In the genomic region with DNA sequence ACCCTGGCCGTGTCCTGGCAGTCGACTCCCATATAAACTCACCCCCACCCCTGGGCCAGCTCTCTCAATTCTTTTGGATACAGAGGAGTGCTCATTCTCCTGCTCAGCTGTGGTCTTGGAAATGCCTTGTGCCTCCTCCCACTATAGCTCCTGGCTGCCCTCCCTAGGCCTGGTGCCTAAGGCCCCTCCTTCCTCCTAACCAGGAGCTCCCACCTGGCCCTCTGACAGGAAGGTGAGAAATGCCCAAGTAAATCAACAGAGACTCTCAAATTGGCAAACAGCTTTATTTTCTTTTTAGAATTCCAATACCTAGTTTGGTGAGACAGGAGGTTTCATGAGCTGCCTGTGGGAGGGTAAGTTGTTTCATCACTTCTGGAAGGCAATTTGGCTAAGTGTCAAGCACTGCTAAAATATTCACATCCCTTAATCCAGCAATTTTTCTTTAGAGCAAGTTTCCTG, we compare ENCODE assay signal across 16 cellular contexts.
A peak's percentile ranks its signal among the peaks of the same experiment; 100 is the strongest.
DNase-seq lines count a peak whose midpoint lies in the region; ATAC-seq and TF ChIP-seq lines count a peak whose summit lies in the region.
"Had no signal": no experiment of that assay in that cellular context is flagged by ENCODE, and none has a peak within 500 bp of the region (broad histone marks: within the 10 kb centered on the region; RNA-seq: fewer than 3 reads in every experiment).

No MANE protein-coding gene starts in this region.

- TF ChIP-seq CTCF in WERI-Rb-1 (IDR thresholded peaks at IDR 0.05; ENCODE audit: low read depth, low read length): no peak
- peak in 2 of 4 experiments; percentile 12 to 16 for TF ChIP-seq CTCF in gastroesophageal sphincter (IDR thresholded peaks at IDR 0.05)

- H3K36me3 Mint-ChIP-seq in activated CD4-positive, alpha-beta memory T cell treated with anti-CD3 and anti-CD28 coated beads for 36 hours: no peaks in the 10 kb centered on the region

- peaks cover 0 to 55% (median 4%) of the 10 kb centered on the region in 3 donors for H3K4me1 ChIP-seq in gastroesophageal sphincter
- H3K4me1 ChIP-seq: SJCRH30 had no signal

- POLR2A ChIA-PET in activated CD4-positive, alpha-beta memory T cell treated with anti-CD3 and anti-CD28 coated beads for 36 hours (lab: Charles Lee): no interaction called here

- no peak for TF ChIP-seq POLR2A in gastroesophageal sphincter (IDR thresholded peaks at IDR 0.05)

- H3K9me3 ChIP-seq in WERI-Rb-1 (ENCODE audit: severe bottlenecking): no peaks in the 10 kb centered on the region
- no peaks in the 10 kb centered on the region for H3K9me3 ChIP-seq in gastroesophageal sphincter
- H3K9me3 ChIP-seq: SJCRH30 had no signal

- intact Hi-C loops in activated CD4-positive, alpha-beta memory T cell treated with anti-CD3 and anti-CD28 coated beads for 36 hours (cut with micrococcal nuclease): no loop called here

- H3K27me3 ChIP-seq in WERI-Rb-1 (ENCODE audit: insufficient read depth, low read depth, severe bottlenecking) (no peaks in the 10 kb centered on the region), gastroesophageal sphincter (no peaks in the 10 kb centered on the region)
- H3K27me3 ChIP-seq: SJCRH30 had no signal

- H3K27ac ChIP-seq in WERI-Rb-1: no peak overlapping the region
- H3K27ac ChIP-seq in gastroesophageal sphincter: peak overlapping the region; percentile 16 to 76 (median 76)
- H3K27ac ChIP-seq: SJCRH30 had no signal

- no CpG with 5 or more reads among the region's 2 CpGs for WGBS in gastroesophageal sphincter (ENCODE audit: low coverage in 1 of 2), 2 donors

- no peak for TF ChIP-seq EP300 in gastroesophageal sphincter (IDR thresholded peaks at IDR 0.05)

- peaks cover 4% of the 10 kb centered on the region for H3K9me3 Mint-ChIP-seq in activated CD4-positive, alpha-beta memory T cell treated with anti-CD3 and anti-CD28 coated beads for 36 hours
- H3K9me3 Mint-ChIP-seq: stimulated activated naive CD8-positive, alpha-beta T cell treated with anti-CD3 and anti-CD28 coated beads, Interleukin-15, Interleukin-2, amounts not matched to agents 100 ng/mL and 50 ng/mL, for 24 hours had no signal

- CTCF ChIA-PET in activated CD4-positive, alpha-beta memory T cell treated with anti-CD3 and anti-CD28 coated beads for 36 hours (lab: Charles Lee): no interaction called here

- no peaks in the 10 kb centered on the region for H3K36me3 ChIP-seq in WERI-Rb-1
- H3K36me3 ChIP-seq in gastroesophageal sphincter: no peaks in the 10 kb centered on the region
- H3K36me3 ChIP-seq: SJCRH30 had no signal

- H3K27me3 Mint-ChIP-seq in activated CD4-positive, alpha-beta memory T cell treated with anti-CD3 and anti-CD28 coated beads for 36 hours: no peaks in the 10 kb centered on the region
- H3K27me3 Mint-ChIP-seq: activated CD4-positive, alpha-beta T cell treated with anti-CD3 and anti-CD28 coated beads for 36 hours; naive thymus-derived CD8-positive, alpha-beta T cell; stimulated activated naive CD8-positive, alpha-beta T cell treated with anti-CD3 and anti-CD28 coated beads, Interleukin-15, Interleukin-2, amounts not matched to agents 100 ng/mL and 50 ng/mL, for 24 hours had no signal

- no peak overlapping the region for H3K4me3 Mint-ChIP-seq in activated CD4-positive, alpha-beta memory T cell treated with anti-CD3 and anti-CD28 coated beads for 36 hours
- H3K4me3 Mint-ChIP-seq: activated CD4-positive, alpha-beta T cell treated with anti-CD3 and anti-CD28 coated beads for 36 hours; naive thymus-derived CD8-positive, alpha-beta T cell; stimulated activated naive CD8-positive, alpha-beta T cell treated with anti-CD3 and anti-CD28 coated beads, Interleukin-15, Interleukin-2, amounts not matched to agents 100 ng/mL and 50 ng/mL, for 24 hours had no signal

- peak; percentile 27 for DNase-seq in DMS79 treated with DMSO at 0.1 percent for 48 hours (lab: John Stamatoyannopoulos, UW)
- DNase-seq in WERI-Rb-1: peak; percentile 28
- DNase-seq in renal cortical epithelial cell (ENCODE audit: low read depth): peak; percentile 86
- no peak for DNase-seq in activated CD4-positive, alpha-beta memory T cell treated with anti-CD3 and anti-CD28 coated beads for 36 hours
- DNase-seq: activated CD4-positive, alpha-beta T cell treated with anti-CD3 and anti-CD28 coated beads for 36 hours; activated gamma-delta T cell treated with Interleukin-2 at 50 U/mL for 16 hours; hippocampal formation; naive thymus-derived CD8-positive, alpha-beta T cell; NCI-H524 treated with DMSO at 0.1 percent for 48 hours; SJCRH30; stimulated activated CD4-positive, alpha-beta T cell treated with anti-CD3 and anti-CD28 coated beads, Interleukin-1b, Interleukin-23, amount 100 ng/mL, for 48 hours had no signal

- H3K4me3 ChIP-seq in WERI-Rb-1 (ENCODE audit: low read depth, low read length) (no peak overlapping the region), gastroesophageal sphincter (no peak overlapping the region)
- H3K4me3 ChIP-seq: SJCRH30 had no signal

- ATAC-seq in gastroesophageal sphincter (peak; percentile 78), HG02981 (IDR thresholded peaks at IDR 0.05; ENCODE audit: unreplicated experiment) (no peak), HG03135 (IDR thresholded peaks at IDR 0.05; ENCODE audit: unreplicated experiment) (no peak), GM21367 (IDR thresholded peaks at IDR 0.05; ENCODE audit: unreplicated experiment) (no peak)
- ATAC-seq: activated CD4-positive, alpha-beta T cell treated with anti-CD3 and anti-CD28 coated beads for 36 hours; naive thymus-derived CD8-positive, alpha-beta T cell had no signal

- H3K27ac Mint-ChIP-seq in activated CD4-positive, alpha-beta memory T cell treated with anti-CD3 and anti-CD28 coated beads for 36 hours: no peak overlapping the region
- H3K27ac Mint-ChIP-seq: activated CD4-positive, alpha-beta T cell treated with anti-CD3 and anti-CD28 coated beads for 36 hours; naive thymus-derived CD8-positive, alpha-beta T cell; stimulated activated naive CD8-positive, alpha-beta T cell treated with anti-CD3 and anti-CD28 coated beads, Interleukin-15, Interleukin-2, amounts not matched to agents 100 ng/mL and 50 ng/mL, for 24 hours had no signal

- H3K4me1 Mint-ChIP-seq in activated CD4-positive, alpha-beta memory T cell treated with anti-CD3 and anti-CD28 coated beads for 36 hours (ENCODE audit: low read depth): peaks cover 5% of the 10 kb centered on the region
